9 cellular contexts compared by ENCODE assay signal in the genomic region with DNA sequence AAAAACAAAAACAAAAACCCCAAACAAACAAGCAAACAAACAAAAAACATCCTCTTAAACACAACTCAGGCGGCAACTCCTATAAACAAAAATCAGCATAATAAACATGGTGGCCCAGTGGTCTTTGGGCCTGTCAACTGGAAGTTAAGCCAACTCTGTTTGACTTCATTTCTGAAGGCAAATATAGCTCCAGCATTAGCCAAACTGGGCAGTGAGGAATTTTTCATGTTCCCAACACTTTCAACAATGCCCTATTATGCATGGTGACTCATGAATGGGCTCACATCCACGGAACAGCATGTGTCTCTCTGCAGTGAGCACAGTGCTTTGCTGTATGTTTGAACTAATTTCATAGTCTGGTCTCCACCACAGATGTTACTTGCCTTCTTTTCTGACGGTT.
A peak's percentile ranks its signal among the peaks of the same experiment; 100 is the strongest.
DNase-seq lines count a peak whose midpoint lies in the region; ATAC-seq and TF ChIP-seq lines count a peak whose summit lies in the region.
"Had no signal": no experiment of that assay in that cellular context is flagged by ENCODE, and none has a peak within 500 bp of the region (broad histone marks: within the 10 kb centered on the region; RNA-seq: fewer than 3 reads in every experiment).

No MANE protein-coding gene starts in this region.

- H3K36me3 Mint-ChIP-seq in activated CD8-positive, alpha-beta T cell treated with anti-CD3 and anti-CD28 coated beads, Interleukin-2, amount 10 ng/mL, durations not matched to agents 7 days and 5 days (ENCODE audit: low read depth): no peaks in the 10 kb centered on the region
- no peaks in the 10 kb centered on the region for H3K36me3 Mint-ChIP-seq in activated naive CD4-positive, alpha-beta T cell treated with anti-CD3 and anti-CD28 coated beads for 36 hours (ENCODE audit: low read depth)

- no peaks in the 10 kb centered on the region for H3K27me3 Mint-ChIP-seq in activated CD8-positive, alpha-beta T cell treated with anti-CD3 and anti-CD28 coated beads, Interleukin-2, amount 10 ng/mL, durations not matched to agents 7 days and 5 days (ENCODE audit: low read depth)
- peaks cover 6% of the 10 kb centered on the region for H3K27me3 Mint-ChIP-seq in activated naive CD4-positive, alpha-beta T cell treated with anti-CD3 and anti-CD28 coated beads for 36 hours (ENCODE audit: low read depth)

- CTCF ChIA-PET in activated CD8-positive, alpha-beta T cell treated with anti-CD3 and anti-CD28 coated beads, Interleukin-2, amount 10 ng/mL, durations not matched to agents 7 days and 5 days (lab: Charles Lee): no interaction called here
- CTCF ChIA-PET in activated naive CD4-positive, alpha-beta T cell treated with anti-CD3 and anti-CD28 coated beads for 36 hours (lab: Charles Lee): interaction anchor here (1.0 kb wide), 1 partner anchor 9 kb away, joined by 3 read pairs; no protein-coding TSS in a partner anchor

- H3K9me3 Mint-ChIP-seq in activated CD8-positive, alpha-beta T cell treated with anti-CD3 and anti-CD28 coated beads, Interleukin-2, amount 10 ng/mL, durations not matched to agents 7 days and 5 days (ENCODE audit: insufficient read depth): no peaks in the 10 kb centered on the region
- H3K9me3 Mint-ChIP-seq in activated naive CD4-positive, alpha-beta T cell treated with anti-CD3 and anti-CD28 coated beads for 36 hours: no peaks in the 10 kb centered on the region

- H3K36me3 ChIP-seq in lung (ENCODE audit: control insufficient read depth in 2 of 2, insufficient read depth in 2 of 2, low read length in 2 of 2) (no peaks in the 10 kb centered on the region), transverse colon (no peaks in the 10 kb centered on the region), H7 (replicated peaks; ENCODE audit: control insufficient read depth, insufficient read depth, low read length) (no peaks in the 10 kb centered on the region)
- H3K36me3 ChIP-seq: Peyer's patch had no signal

- no peak for TF ChIP-seq EP300 in transverse colon (IDR thresholded peaks at IDR 0.05; ENCODE audit: low read depth)

- H3K9me3 ChIP-seq in lung (ENCODE audit: control insufficient read depth in 2 of 2, insufficient read depth in 1 of 2, low read length in 1 of 2) (no peaks in the 10 kb centered on the region), transverse colon (no peaks in the 10 kb centered on the region)
- H3K9me3 ChIP-seq: Peyer's patch had no signal

- POLR2A ChIA-PET in activated CD8-positive, alpha-beta T cell treated with anti-CD3 and anti-CD28 coated beads, Interleukin-2, amount 10 ng/mL, durations not matched to agents 7 days and 5 days (lab: Charles Lee): no interaction called here

- H3K27ac ChIP-seq in lung (ENCODE audit: low read depth in 1 of 2, low read length in 1 of 2) (peak overlapping the region in 1 of 2 donors; percentile 90), transverse colon (peak overlapping the region; percentile 55 to 81 (median 71))

- H3K27me3 ChIP-seq in lung (ENCODE audit: control insufficient read depth, insufficient read depth) (no peaks in the 10 kb centered on the region), transverse colon (no peaks in the 10 kb centered on the region), H7 (ENCODE audit: control insufficient read depth, insufficient read depth, low read length) (no peaks in the 10 kb centered on the region)
- H3K27me3 ChIP-seq: Peyer's patch had no signal

- ATAC-seq in lung (ENCODE audit: insufficient read depth, low FRiP score): no peak
- ATAC-seq in activated CD8-positive, alpha-beta T cell treated with anti-CD3 and anti-CD28 coated beads, Interleukin-2, amount 10 ng/mL, durations not matched to agents 7 days and 5 days: no peak

- H3K4me3 Mint-ChIP-seq in activated CD8-positive, alpha-beta T cell treated with anti-CD3 and anti-CD28 coated beads, Interleukin-2, amount 10 ng/mL, durations not matched to agents 7 days and 5 days: no peak overlapping the region
- H3K4me3 Mint-ChIP-seq in activated naive CD4-positive, alpha-beta T cell treated with anti-CD3 and anti-CD28 coated beads for 36 hours: no peak overlapping the region

- no peak overlapping the region for H3K4me3 ChIP-seq in lung
- H3K4me3 ChIP-seq in transverse colon: no peak overlapping the region
- H3K4me3 ChIP-seq in H7 (ENCODE audit: insufficient read depth, low read depth, low read length): no peak overlapping the region
- H3K4me3 ChIP-seq: Peyer's patch had no signal

- in situ Hi-C loops in transverse colon (cut with MboI; ENCODE audit: low pct_ligation_motif_present in 1 of 4, low pct_unique_long_range_greater_than_20kb in 1 of 4, low sequenced_read_pairs in 3 of 4): no loop called here

- peak; percentile 98 for DNase-seq in M059J (ENCODE audit: low read depth)
- peak; percentile 90 for DNase-seq in dedifferentiated amniotic fluid mesenchymal stem cell (ENCODE audit: extremely low spot score)
- peak; percentile 53 for DNase-seq in lung (ENCODE audit: low spot score)
- DNase-seq in transverse colon: peak; percentile 26
- no peak for DNase-seq in activated CD8-positive, alpha-beta T cell treated with anti-CD3 and anti-CD28 coated beads, Interleukin-2, amount 10 ng/mL, durations not matched to agents 7 days and 5 days
- no peak for DNase-seq in activated CD4-positive, alpha-beta T cell treated with anti-CD3 and anti-CD28 coated beads for 48 hours
- no peak for DNase-seq in H7
- no peak for DNase-seq in activated naive CD4-positive, alpha-beta T cell treated with anti-CD3 and anti-CD28 coated beads for 36 hours

- no peak overlapping the region for H3K27ac Mint-ChIP-seq in activated CD8-positive, alpha-beta T cell treated with anti-CD3 and anti-CD28 coated beads, Interleukin-2, amount 10 ng/mL, durations not matched to agents 7 days and 5 days
- H3K27ac Mint-ChIP-seq in activated naive CD4-positive, alpha-beta T cell treated with anti-CD3 and anti-CD28 coated beads for 36 hours: no peak overlapping the region

- intact Hi-C loops in transverse colon (cut with DNase I; ENCODE audit: low total_unique reads): no loop called here
- intact Hi-C loops in activated naive CD4-positive, alpha-beta T cell treated with anti-CD3 and anti-CD28 coated beads for 36 hours (cut with micrococcal nuclease): no loop called here

- H3K4me1 ChIP-seq in lung (ENCODE audit: control insufficient read depth in 2 of 2, insufficient read depth in 2 of 2, low read length in 2 of 2) (no peaks in the 10 kb centered on the region), transverse colon (peaks cover 6 to 17% (median 8%) of the 10 kb centered on the region in 4 donors)

- no peaks in the 10 kb centered on the region for H3K4me1 Mint-ChIP-seq in activated CD8-positive, alpha-beta T cell treated with anti-CD3 and anti-CD28 coated beads, Interleukin-2, amount 10 ng/mL, durations not matched to agents 7 days and 5 days (ENCODE audit: low read depth)
- H3K4me1 Mint-ChIP-seq in activated naive CD4-positive, alpha-beta T cell treated with anti-CD3 and anti-CD28 coated beads for 36 hours (ENCODE audit: low read depth): no peaks in the 10 kb centered on the region

- no peak for TF ChIP-seq POLR2A in transverse colon (IDR thresholded peaks at IDR 0.05)

- WGBS in lung, 2 donors: 61 to 77% methylated on average over 3 of the region's 3 CpGs
- WGBS in transverse colon (ENCODE audit: low coverage in 1 of 2), 2 donors: 45 to 53% methylated on average over 2 to 3 of the region's 3 CpGs

- TF ChIP-seq CTCF in lung (IDR thresholded peaks at IDR 0.05; ENCODE audit: control extremely low read depth, extremely low read depth) (no peak), transverse colon (IDR thresholded peaks at IDR 0.05) (no peak)

Comparison
In these comparisons a context has a peak if more than half of its experiments do, and no peak if none do; other contexts are left out.
1. DNase-seq: peak in M059J (single experiment), dedifferentiated amniotic fluid mesenchymal stem cell (single experiment), lung (single experiment) and transverse colon (single experiment); none in activated CD8-positive, alpha-beta T cell treated with anti-CD3 and anti-CD28 coated beads, Interleukin-2, amount 10 ng/mL, durations not matched to agents 7 days and 5 days (single experiment), activated CD4-positive, alpha-beta T cell treated with anti-CD3 and anti-CD28 coated beads for 48 hours (single experiment), H7 (single experiment) and activated naive CD4-positive, alpha-beta T cell treated with anti-CD3 and anti-CD28 coated beads for 36 hours (single experiment).